7 cellular contexts compared by ENCODE assay signal in the genomic region with DNA sequence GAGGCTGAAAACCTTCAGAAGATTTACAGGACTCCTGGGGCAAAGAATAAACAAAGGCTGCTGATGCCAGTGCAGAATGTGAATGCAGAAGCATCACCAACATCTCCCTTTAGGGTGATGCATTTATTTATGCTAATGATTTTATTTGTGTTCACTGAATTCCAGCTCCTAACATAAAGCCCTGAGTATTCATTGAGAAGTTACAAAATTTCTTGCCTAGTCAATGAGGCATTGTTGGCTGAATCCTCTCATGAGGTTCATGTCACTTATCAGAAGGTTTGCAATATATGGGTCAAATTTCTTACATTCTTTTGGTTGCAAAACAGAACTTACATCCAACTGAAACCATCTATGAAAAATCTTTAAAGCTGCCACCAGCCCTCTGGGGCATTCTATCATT.
"Had no signal": no experiment of that assay in that cellular context is flagged by ENCODE, and none has a peak within 500 bp of the region (broad histone marks: within the 10 kb centered on the region; RNA-seq: fewer than 3 reads in every experiment).

No MANE protein-coding gene starts in this region.

- H3K9me3 Mint-ChIP-seq: H9 had no signal

- DNase-seq: GM23248, H9, HFFc6, IMR-90, KG1 had no signal

- H3K27ac ChIP-seq: GM23248 had no signal

- ATAC-seq: HCT116, K562 had no signal

- H3K27ac Mint-ChIP-seq: HFFc6 had no signal

- H2AFZ ChIP-seq: GM23248 had no signal

- H3K4me3 ChIP-seq: GM23248, K562 had no signal

- H3K4me3 Mint-ChIP-seq: H9, HFFc6 had no signal
